17 cellular contexts compared by ENCODE assay signal in genomic region chr2:45825001-45825651, GRCh38.
DNase-seq lines count a peak whose midpoint lies in the region; ATAC-seq, FAIRE-seq and TF ChIP-seq lines count a peak whose summit lies in the region.
"Had no signal": no experiment of that assay in that cellular context is flagged by ENCODE, and none has a peak within 500 bp of the region (broad histone marks: within the 10 kb centered on the region; RNA-seq: fewer than 3 reads in every experiment).

No MANE protein-coding gene starts in this region.

- H3K27ac ChIP-seq in C4-2B (peak overlapping the region; percentile 66), WERI-Rb-1 (no peak overlapping the region), upper lobe of left lung (peak overlapping the region in 2 of 4 donors; percentile 2 to 30)
- H3K27ac ChIP-seq: SJSA1 had no signal

- no peak for DNase-seq in GM12891 (ENCODE audit: insufficient read length, low spot score)
- peak; percentile 54 for DNase-seq in WERI-Rb-1
- DNase-seq in kidney tubule cell (ENCODE audit: low spot score), result peak; percentile 24
- DNase-seq in cortex of kidney (lab: John Stamatoyannopoulos, UW), result no peak
- no peak for DNase-seq in upper lobe of left lung
- DNase-seq in putamen (ENCODE audit: low spot score), result no peak
- no peak for DNase-seq in natural killer cell
- DNase-seq: AML-193; EL; midbrain; NCI-H1694; retina; stimulated activated CD4-positive, alpha-beta T cell treated with anti-CD3 and anti-CD28 coated beads, Interleukin-4, amount 100 ng/mL, for 4 hours had no signal

- H3K9me3 ChIP-seq in WERI-Rb-1 (ENCODE audit: severe bottlenecking), result peaks cover under 1% of the 10 kb centered on the region
- peaks cover 0 to 2% (median under 1%) of the 10 kb centered on the region in 4 donors for H3K9me3 ChIP-seq in upper lobe of left lung
- H3K9me3 ChIP-seq: SJSA1 had no signal

- no peak overlapping the region for H3K4me3 Mint-ChIP-seq in natural killer cell

- 71 to 87% methylated on average over 6 of the region's 6 CpGs for WGBS in upper lobe of left lung, 2 donors

- H3K4me3 ChIP-seq in WERI-Rb-1 (ENCODE audit: low read depth, low read length) (no peak overlapping the region), upper lobe of left lung (no peak overlapping the region)
- H3K4me3 ChIP-seq: SJSA1 had no signal

- intact Hi-C loops in natural killer cell (cut with micrococcal nuclease), result no loop called here

- peak overlapping the region in 1 of 2 donors; percentile 30 for H3K27ac Mint-ChIP-seq in natural killer cell

- peaks cover 39 to 60% (median 50%) of the 10 kb centered on the region in 4 donors for H3K4me1 ChIP-seq in upper lobe of left lung

- peaks cover 0 to 4% of the 10 kb centered on the region in 2 donors for H3K27me3 Mint-ChIP-seq in natural killer cell (ENCODE audit: low read depth in 2 of 2)

- peak; percentile 28 for FAIRE-seq in GM12891 (lab: Jason Lieb, UNC)
- FAIRE-seq: colon had no signal

- H3K27me3 ChIP-seq in WERI-Rb-1 (ENCODE audit: insufficient read depth, low read depth, severe bottlenecking) (no peaks in the 10 kb centered on the region), upper lobe of left lung (no peaks in the 10 kb centered on the region)
- H3K27me3 ChIP-seq: SJSA1 had no signal

- peaks cover 8 to 36% of the 10 kb centered on the region in 2 donors for H3K4me1 Mint-ChIP-seq in natural killer cell

- no peak for TF ChIP-seq EP300 in upper lobe of left lung (IDR thresholded peaks at IDR 0.05)

- H3K9me3 Mint-ChIP-seq in natural killer cell, result peaks cover 2% of the 10 kb centered on the region in 2 donors

- no peak for TF ChIP-seq POLR2A in GM12891 (IDR thresholded peaks at IDR 0.05; ENCODE audit: low read depth, low read length)
- no peak for TF ChIP-seq POLR2A in upper lobe of left lung (IDR thresholded peaks at IDR 0.05)

- ATAC-seq in upper lobe of left lung (ENCODE audit: low FRiP score in 2 of 2) (no peak), natural killer cell (no peak)
- ATAC-seq: esophagus mucosa had no signal

- TF ChIP-seq CTCF in C4-2B (conservative IDR thresholded peaks at IDR 0.05) (no peak), WERI-Rb-1 (IDR thresholded peaks at IDR 0.05; ENCODE audit: low read depth, low read length) (peak; percentile 79), upper lobe of left lung (IDR thresholded peaks at IDR 0.05) (peak in 1 of 6 experiments; percentile 5), natural killer cell (IDR thresholded peaks at IDR 0.05) (no peak)

- no peaks in the 10 kb centered on the region for H3K36me3 ChIP-seq in WERI-Rb-1
- H3K36me3 ChIP-seq in upper lobe of left lung, result no peaks in the 10 kb centered on the region
- H3K36me3 ChIP-seq: SJSA1 had no signal

- H3K36me3 Mint-ChIP-seq in natural killer cell, result peaks cover 4% of the 10 kb centered on the region

TF ChIP-seq in GM12891, 5 proteins besides CTCF, POLR2A, EP300 and RAD21:
- TF ChIP-seq PAX5 (IDR thresholded peaks at IDR 0.05; ENCODE audit: insufficient read depth, low read length, severe bottlenecking), result no peak
- TF ChIP-seq SPI1 (IDR thresholded peaks at IDR 0.05; ENCODE audit: low read depth, low read length), result no peak
- TF ChIP-seq POLR2AphosphoS5 (IDR thresholded peaks at IDR 0.05; ENCODE audit: low read depth, low read length), result no peak
- TF ChIP-seq TAF1 (IDR thresholded peaks at IDR 0.05; ENCODE audit: low read depth, low read length), result no peak
- TF ChIP-seq POU2F2 (IDR thresholded peaks at IDR 0.05; ENCODE audit: low read depth, low read length), result no peak

Comparison
In these comparisons a context has a peak if more than half of its experiments do, and no peak if none do; other contexts are left out.
1. DNase-seq: peak in WERI-Rb-1 (single experiment) and kidney tubule cell (single experiment); none in GM12891 (single experiment), cortex of kidney (single experiment), upper lobe of left lung (0 of 2), putamen (single experiment) and natural killer cell (single experiment).